Comparison of ENCODE assay signal across 14 cellular contexts in the genomic region with DNA sequence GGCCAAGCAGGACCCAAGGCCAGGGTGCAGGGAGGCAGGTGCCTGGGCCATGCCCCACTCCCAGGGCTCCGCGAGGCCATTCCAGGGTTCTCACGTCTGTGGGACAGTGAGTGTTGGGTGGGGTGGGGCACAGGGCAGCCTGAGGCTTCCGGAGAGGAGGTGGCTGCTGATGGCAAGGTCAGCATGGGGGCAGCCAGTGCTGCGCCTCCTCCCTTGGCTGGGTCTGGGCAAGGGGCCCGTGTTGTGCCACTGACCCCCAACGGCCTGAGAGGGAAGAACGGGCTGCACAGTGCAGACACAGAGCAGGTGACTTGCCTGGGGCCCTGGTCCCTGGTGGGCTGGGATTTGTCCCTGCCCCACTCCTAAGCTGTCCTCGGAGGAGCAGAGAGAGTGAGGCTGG.
A peak's percentile ranks its signal among the peaks of the same experiment; 100 is the strongest.
DNase-seq lines count a peak whose midpoint lies in the region; TF ChIP-seq lines count a peak whose summit lies in the region.
"Had no signal": no experiment of that assay in that cellular context is flagged by ENCODE, and none has a peak within 500 bp of the region (broad histone marks: within the 10 kb centered on the region; RNA-seq: fewer than 3 reads in every experiment).

No MANE protein-coding gene starts in this region.

- H3K36me3 Mint-ChIP-seq in activated CD4-positive, alpha-beta memory T cell treated with anti-CD3 and anti-CD28 coated beads for 36 hours: no peaks in the 10 kb centered on the region
- H3K36me3 Mint-ChIP-seq: naive B cell had no signal

- DNase-seq in NOMO-1 (lab: John Stamatoyannopoulos, UW; ENCODE audit: unreplicated experiment in 2 of 2) (peak; percentile 2 to 9), NOMO-1 treated with DMSO at 0.1 percent for 48 hours (lab: John Stamatoyannopoulos, UW; ENCODE audit: unreplicated experiment) (no peak), UCSD-AML1 (lab: John Stamatoyannopoulos, UW; ENCODE audit: unreplicated experiment) (peak; percentile 17), tibial nerve (ENCODE audit: low spot score in 2 of 2) (no peak), SKM-1 (lab: John Stamatoyannopoulos, UW; ENCODE audit: unreplicated experiment) (no peak), HCEC 1CT (no peak)
- DNase-seq in activated CD4-positive, alpha-beta memory T cell treated with anti-CD3 and anti-CD28 coated beads for 36 hours: no peak
- DNase-seq: activated T-cell treated with anti-CD3 and anti-CD28 coated beads, Interleukin-2, amount 50 U/mL, for 1 hour; DMS79 treated with DMSO at 0.1 percent for 48 hours; naive B cell; NCI-H2029; stimulated activated CD4-positive, alpha-beta T cell treated with anti-CD3 and anti-CD28 coated beads, Interleukin-12 subunit alpha, Interleukin-12 subunit beta, amount 100 ng/mL, for 4 hours had no signal

- peaks cover 0 to 22% (median 0%) of the 10 kb centered on the region in 3 donors for H3K36me3 ChIP-seq in tibial nerve

- 45 to 55% methylated on average over 7 to 9 of the region's 9 CpGs for WGBS in tibial nerve, 2 donors

- no peaks in the 10 kb centered on the region for H3K9me3 Mint-ChIP-seq in activated CD4-positive, alpha-beta memory T cell treated with anti-CD3 and anti-CD28 coated beads for 36 hours
- H3K9me3 Mint-ChIP-seq: naive B cell had no signal

- no peak for TF ChIP-seq POLR2A in tibial nerve (IDR thresholded peaks at IDR 0.05)

- H3K27ac Mint-ChIP-seq in activated CD4-positive, alpha-beta memory T cell treated with anti-CD3 and anti-CD28 coated beads for 36 hours: no peak overlapping the region

- H3K4me1 ChIP-seq in tibial nerve: peaks cover 8 to 100% (median 89%) of the 10 kb centered on the region in 4 donors

- H3K27ac ChIP-seq in layer of hippocampus (ENCODE audit: low read depth, low read length) (peak overlapping the region; percentile 46), tibial nerve (peak overlapping the region in 3 of 4 donors; percentile 11 to 74 (median 71))
- H3K27ac ChIP-seq: 22Rv1 had no signal

- H3K4me1 Mint-ChIP-seq in activated CD4-positive, alpha-beta memory T cell treated with anti-CD3 and anti-CD28 coated beads for 36 hours (ENCODE audit: low read depth): peaks cover 37% of the 10 kb centered on the region

- no peaks in the 10 kb centered on the region for H3K27me3 ChIP-seq in layer of hippocampus (ENCODE audit: control insufficient read depth, insufficient read depth, low read length)
- no peaks in the 10 kb centered on the region for H3K27me3 ChIP-seq in tibial nerve

- H3K9me3 ChIP-seq in tibial nerve: no peaks in the 10 kb centered on the region

- TF ChIP-seq EP300 in tibial nerve (IDR thresholded peaks at IDR 0.05): no peak

- POLR2A ChIA-PET in activated CD4-positive, alpha-beta memory T cell treated with anti-CD3 and anti-CD28 coated beads for 36 hours (lab: Charles Lee): no interaction called here

- H3K4me3 ChIP-seq in tibial nerve: no peak overlapping the region

- CTCF ChIA-PET in activated CD4-positive, alpha-beta memory T cell treated with anti-CD3 and anti-CD28 coated beads for 36 hours (lab: Charles Lee): interaction anchor here (1.2 kb wide), 1 partner anchor 25 kb away, joined by 3 read pairs; no protein-coding TSS in a partner anchor

- no peak overlapping the region for H3K4me3 Mint-ChIP-seq in activated CD4-positive, alpha-beta memory T cell treated with anti-CD3 and anti-CD28 coated beads for 36 hours

- TF ChIP-seq CTCF in tibial nerve (IDR thresholded peaks at IDR 0.05): peak in 2 of 5 experiments; percentile 17 to 25

- no peaks in the 10 kb centered on the region for H3K27me3 Mint-ChIP-seq in activated CD4-positive, alpha-beta memory T cell treated with anti-CD3 and anti-CD28 coated beads for 36 hours

- intact Hi-C loops in activated CD4-positive, alpha-beta memory T cell treated with anti-CD3 and anti-CD28 coated beads for 36 hours (cut with micrococcal nuclease): no loop called here

Comparison
In these comparisons a context has a peak if more than half of its experiments do, and no peak if none do; other contexts are left out.
1. DNase-seq: peak in NOMO-1 (2 of 2) and UCSD-AML1 (single experiment); none in NOMO-1 treated with DMSO at 0.1 percent for 48 hours (single experiment), tibial nerve (0 of 2), SKM-1 (single experiment), HCEC 1CT (single experiment) and activated CD4-positive, alpha-beta memory T cell treated with anti-CD3 and anti-CD28 coated beads for 36 hours (single experiment).